ENCODE assay signal across 23 cellular contexts in the genomic region with DNA sequence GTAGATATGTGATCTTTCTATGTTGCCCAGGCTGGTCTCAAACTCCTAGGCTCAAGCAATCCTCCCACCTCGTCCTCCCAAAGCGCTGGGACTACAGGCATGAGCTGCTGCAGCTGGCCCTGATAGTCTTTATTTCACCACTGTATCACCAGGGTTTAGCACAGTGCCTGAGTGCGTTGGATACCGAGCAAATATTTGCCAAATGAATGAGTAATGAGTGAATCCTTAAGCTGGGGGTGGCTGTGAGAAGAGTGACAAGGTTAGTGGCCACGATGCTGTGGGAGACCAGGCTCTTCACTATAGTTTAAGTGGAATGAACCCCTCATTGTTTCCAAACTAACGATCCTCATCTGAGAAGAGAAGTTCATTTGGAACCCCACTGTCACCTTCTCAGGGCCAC.
"Had no signal": no experiment of that assay in that cellular context is flagged by ENCODE, and none has a peak within 500 bp of the region (broad histone marks: within the 10 kb centered on the region; RNA-seq: fewer than 3 reads in every experiment).

No MANE protein-coding gene starts in this region.

- ATAC-seq: activated naive CD4-positive, alpha-beta T cell treated with anti-CD3 and anti-CD28 coated beads, Interleukin-2, amount 50 U/mL, for 72 hours; activated T-cell treated with anti-CD3 and anti-CD28 coated beads, Interleukin-2, amount 50 U/mL, for 4 hours; activated T-helper 17 cell treated with anti-CD3 and anti-CD28 coated beads, Interleukin-2, amount 50 U/mL, for 72 hours; natural killer cell; right cardiac atrium; stimulated activated naive CD8-positive, alpha-beta T cell treated with anti-CD3 and anti-CD28 coated beads, Interleukin-15, Interleukin-2, amounts not matched to agents 100 U/mL and 50 U/mL, for 24 hours had no signal

- H3K4me3 ChIP-seq: breast epithelium, left ventricle myocardium inferior, lung, neural progenitor cell, spleen, thoracic aorta, uterus had no signal

- H3K27me3 ChIP-seq: breast epithelium, neural progenitor cell, uterus had no signal

- H3K9ac ChIP-seq: neural progenitor cell had no signal

- H3K4me1 ChIP-seq: breast epithelium, neural progenitor cell, uterus had no signal

- H3K36me3 ChIP-seq: breast epithelium, left ventricle myocardium inferior, neural progenitor cell, spleen, thoracic aorta, uterus had no signal

- H3K4me2 ChIP-seq: neural progenitor cell had no signal

- H3K9me3 ChIP-seq: breast epithelium, left ventricle myocardium inferior, spleen, thoracic aorta, uterus had no signal

- H2AFZ ChIP-seq: neural progenitor cell had no signal

- FAIRE-seq: frontal cortex, islet of Langerhans had no signal

- DNase-seq: activated CD4-positive, alpha-beta memory T cell treated with anti-CD3 and anti-CD28 coated beads, Interleukin-2, amount 10 ng/mL, durations not matched to agents 7 days and 5 days; activated CD4-positive, alpha-beta T cell treated with anti-CD3 and anti-CD28 coated beads, Interleukin-2, amount 10 ng/mL, durations not matched to agents 7 days and 5 days; activated CD4-positive, CD25-positive, alpha-beta regulatory T cell treated with anti-CD3 and anti-CD28 coated beads, Interleukin-2, amount 50 U/mL, for 72 hours; activated naive CD4-positive, alpha-beta T cell; activated T-cell treated with anti-CD3 and anti-CD28 coated beads, Interleukin-2, amount 50 U/mL, for 4 hours; left ventricle myocardium inferior; mesendoderm; natural killer cell; occipital lobe; right cardiac atrium; spleen; stimulated activated CD4-positive, alpha-beta T cell treated with anti-CD3 and anti-CD28 coated beads, Interleukin-2, amount 100 ng/mL, for 48 hours; stimulated activated naive CD8-positive, alpha-beta T cell treated with anti-CD3 and anti-CD28 coated beads, Interleukin-15, Interleukin-2, amounts not matched to agents 100 U/mL and 50 U/mL, for 24 hours; T1000; uterus had no signal

- H3K27ac ChIP-seq: breast epithelium, left ventricle myocardium inferior, neural progenitor cell, spleen, thoracic aorta, uterus had no signal
